Comparison of ENCODE assay signal across 9 cellular contexts in the genomic region with DNA sequence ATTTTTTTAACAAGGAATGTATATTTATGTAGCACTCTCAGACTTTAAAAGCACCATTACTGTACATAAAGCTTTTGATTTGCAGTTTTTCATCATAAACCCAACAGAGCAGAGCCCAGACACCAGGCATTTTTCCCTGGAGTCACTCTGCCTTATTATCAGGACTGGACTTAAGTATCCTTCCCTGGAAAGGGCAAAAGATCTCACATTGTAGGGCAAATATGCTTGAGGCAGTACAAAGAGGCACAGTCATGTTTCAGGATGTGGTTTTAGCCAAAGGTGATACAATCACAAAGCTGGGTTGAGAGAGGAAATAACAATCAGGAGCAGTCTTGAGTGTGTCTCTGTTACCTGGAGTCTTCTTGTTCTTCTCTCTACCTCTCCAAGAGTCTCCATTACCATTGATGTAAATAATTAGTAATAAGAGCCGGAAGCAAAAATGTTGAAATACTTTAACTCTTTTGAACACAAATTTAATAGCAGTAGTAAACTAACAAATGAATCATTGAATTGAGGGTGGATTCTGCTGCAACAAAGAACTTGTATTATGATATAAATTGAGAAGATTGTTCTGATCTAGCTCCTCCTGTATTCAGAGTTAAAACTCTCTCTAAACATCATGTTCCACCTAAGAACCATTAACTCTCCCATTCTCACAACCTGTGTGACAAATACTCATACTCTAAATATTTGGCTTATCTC.
DNase-seq lines count a peak whose midpoint lies in the region; ATAC-seq and TF ChIP-seq lines count a peak whose summit lies in the region.
"Had no signal": no experiment of that assay in that cellular context is flagged by ENCODE, and none has a peak within 500 bp of the region (broad histone marks: within the 10 kb centered on the region; RNA-seq: fewer than 3 reads in every experiment).

No MANE protein-coding gene starts in this region.

- peak overlapping the region; percentile 83 for H3K27ac Mint-ChIP-seq in T-helper 17 cell

- H3K27me3 ChIP-seq in neuronal stem cell (ENCODE audit: control insufficient read depth in 3 of 3, insufficient read depth in 3 of 3, low read depth in 1 of 3, low read length in 3 of 3) (no peaks in the 10 kb centered on the region), gastrocnemius medialis (no peaks in the 10 kb centered on the region)

- peak; percentile 14 for DNase-seq in stimulated activated CD8-positive, alpha-beta memory T cell treated with anti-CD3 and anti-CD28 coated beads, Interleukin-12 subunit alpha, Interleukin-12 subunit beta, amount 100 ng/mL, for 1 hour (ENCODE audit: low read depth)
- no peak for DNase-seq in stimulated activated CD8-positive, alpha-beta memory T cell treated with anti-CD3 and anti-CD28 coated beads, Interleukin-4, amount 100 ng/mL, for 48 hours
- no peak for DNase-seq in T-helper 17 cell
- DNase-seq in fibroblast of pulmonary artery (ENCODE audit: low read depth): peak; percentile 22
- no peak for DNase-seq in cerebellum (ENCODE audit: low spot score)
- no peak for DNase-seq in neuronal stem cell (ENCODE audit: low spot score)
- no peak for DNase-seq in NCI-H446 (lab: John Stamatoyannopoulos, UW)
- no peak for DNase-seq in gastrocnemius medialis
- DNase-seq: head of caudate nucleus had no signal

- no peaks in the 10 kb centered on the region for H3K79me1 ChIP-seq in neuronal stem cell (ENCODE audit: low read depth, low read length)

- H2AK5ac ChIP-seq in neuronal stem cell (ENCODE audit: low read depth, low read length): no peak overlapping the region

- H4K91ac ChIP-seq in neuronal stem cell (ENCODE audit: low read depth, low read length, poor library complexity): no peak overlapping the region

- H3K27me3 Mint-ChIP-seq in T-helper 17 cell: no peaks in the 10 kb centered on the region

- H3K4ac ChIP-seq in neuronal stem cell (ENCODE audit: low read length): no peak overlapping the region

- H3K4me1 ChIP-seq in neuronal stem cell (ENCODE audit: control insufficient read depth in 2 of 2, insufficient read depth in 1 of 2, low read depth in 1 of 2, low read length in 2 of 2) (no peaks in the 10 kb centered on the region), gastrocnemius medialis (no peaks in the 10 kb centered on the region)

- no peak overlapping the region for H2BK5ac ChIP-seq in neuronal stem cell (ENCODE audit: low read length)

- H3K4me3 ChIP-seq in fibroblast of pulmonary artery (replicated peaks; ENCODE audit: low read depth, low read length) (no peak overlapping the region), neuronal stem cell (ENCODE audit: low read length in 2 of 2) (no peak overlapping the region), gastrocnemius medialis (no peak overlapping the region)

- H3K36me3 Mint-ChIP-seq in T-helper 17 cell (ENCODE audit: low read depth): peaks cover 4% of the 10 kb centered on the region

- intact Hi-C loops in gastrocnemius medialis (cut with DNase I; ENCODE audit: low total_unique reads): no loop called here

- H3K27ac ChIP-seq in neuronal stem cell (replicated peaks; ENCODE audit: low read length): no peak overlapping the region
- no peak overlapping the region for H3K27ac ChIP-seq in gastrocnemius medialis

- TF ChIP-seq CTCF in fibroblast of pulmonary artery (IDR thresholded peaks at IDR 0.05; ENCODE audit: low read length, missing control alignments): no peak
- TF ChIP-seq CTCF in gastrocnemius medialis (IDR thresholded peaks at IDR 0.05 in 4 of 5, conservative IDR thresholded peaks at IDR 0.05 in 1 of 5): no peak

- H3K18ac ChIP-seq in neuronal stem cell (ENCODE audit: low read length): no peak overlapping the region

- H2BK120ac ChIP-seq in neuronal stem cell (ENCODE audit: low read depth, low read length): no peak overlapping the region

- H3K9ac ChIP-seq in neuronal stem cell (ENCODE audit: low read depth, low read length, poor library complexity): no peak overlapping the region

- H2AFZ ChIP-seq in neuronal stem cell (ENCODE audit: low read length): no peak overlapping the region

- no peak for TF ChIP-seq POLR2A in gastrocnemius medialis (IDR thresholded peaks at IDR 0.05)

- ATAC-seq in T-helper 17 cell (peak; percentile 95), gastrocnemius medialis (no peak)

- H3K4me2 ChIP-seq in neuronal stem cell (ENCODE audit: insufficient read depth, low read length, poor library complexity, severe bottlenecking): no peak overlapping the region

- H3K9me3 ChIP-seq in T-helper 17 cell (ENCODE audit: control insufficient read depth, low read length, poor library complexity, severe bottlenecking) (no peaks in the 10 kb centered on the region), neuronal stem cell (replicated peaks in 1 of 2; ENCODE audit: control insufficient read depth in 2 of 2, insufficient read depth in 1 of 2, low read depth in 1 of 2, low read length in 2 of 2) (no peaks in the 10 kb centered on the region), gastrocnemius medialis (no peaks in the 10 kb centered on the region)

- peaks cover 47% of the 10 kb centered on the region for H3K4me1 Mint-ChIP-seq in T-helper 17 cell

- no peak overlapping the region for H3K23ac ChIP-seq in neuronal stem cell (ENCODE audit: low read depth, low read length, poor library complexity)

- in situ Hi-C loops in gastrocnemius medialis (cut with MboI; ENCODE audit: low sequenced_read_pairs in 4 of 4): no loop called here

- no peak overlapping the region for H3K14ac ChIP-seq in neuronal stem cell (ENCODE audit: low read length)

- no peak overlapping the region for H2BK12ac ChIP-seq in neuronal stem cell (ENCODE audit: low read length)

- H2BK15ac ChIP-seq in neuronal stem cell (ENCODE audit: low read length): no peak overlapping the region

- peak overlapping the region; percentile 69 for H3K4me3 Mint-ChIP-seq in T-helper 17 cell

- H3K36me3 ChIP-seq in neuronal stem cell (replicated peaks in 1 of 2; ENCODE audit: control insufficient read depth in 2 of 2, insufficient read depth in 2 of 2, low read length in 2 of 2) (no peaks in the 10 kb centered on the region), gastrocnemius medialis (no peaks in the 10 kb centered on the region)

- WGBS in neuronal stem cell (ENCODE audit: extremely low coverage in 2 of 2, insufficient read length in 2 of 2, insufficient replicate concordance in 1 of 2), 2 donors: no CpG with 5 or more reads among the region's 1 CpG

- H4K8ac ChIP-seq in neuronal stem cell (ENCODE audit: low read depth, low read length): no peak overlapping the region

Comparison
In these comparisons a context has a peak if more than half of its experiments do, and no peak if none do; other contexts are left out.
1. DNase-seq: peak in stimulated activated CD8-positive, alpha-beta memory T cell treated with anti-CD3 and anti-CD28 coated beads, Interleukin-12 subunit alpha, Interleukin-12 subunit beta, amount 100 ng/mL, for 1 hour (single experiment) and fibroblast of pulmonary artery (single experiment); none in stimulated activated CD8-positive, alpha-beta memory T cell treated with anti-CD3 and anti-CD28 coated beads, Interleukin-4, amount 100 ng/mL, for 48 hours (single experiment), T-helper 17 cell (0 of 3), cerebellum (single experiment), neuronal stem cell (single experiment), NCI-H446 (0 of 2) and gastrocnemius medialis (0 of 2).